10 cellular contexts compared by ENCODE assay signal in the genomic region with DNA sequence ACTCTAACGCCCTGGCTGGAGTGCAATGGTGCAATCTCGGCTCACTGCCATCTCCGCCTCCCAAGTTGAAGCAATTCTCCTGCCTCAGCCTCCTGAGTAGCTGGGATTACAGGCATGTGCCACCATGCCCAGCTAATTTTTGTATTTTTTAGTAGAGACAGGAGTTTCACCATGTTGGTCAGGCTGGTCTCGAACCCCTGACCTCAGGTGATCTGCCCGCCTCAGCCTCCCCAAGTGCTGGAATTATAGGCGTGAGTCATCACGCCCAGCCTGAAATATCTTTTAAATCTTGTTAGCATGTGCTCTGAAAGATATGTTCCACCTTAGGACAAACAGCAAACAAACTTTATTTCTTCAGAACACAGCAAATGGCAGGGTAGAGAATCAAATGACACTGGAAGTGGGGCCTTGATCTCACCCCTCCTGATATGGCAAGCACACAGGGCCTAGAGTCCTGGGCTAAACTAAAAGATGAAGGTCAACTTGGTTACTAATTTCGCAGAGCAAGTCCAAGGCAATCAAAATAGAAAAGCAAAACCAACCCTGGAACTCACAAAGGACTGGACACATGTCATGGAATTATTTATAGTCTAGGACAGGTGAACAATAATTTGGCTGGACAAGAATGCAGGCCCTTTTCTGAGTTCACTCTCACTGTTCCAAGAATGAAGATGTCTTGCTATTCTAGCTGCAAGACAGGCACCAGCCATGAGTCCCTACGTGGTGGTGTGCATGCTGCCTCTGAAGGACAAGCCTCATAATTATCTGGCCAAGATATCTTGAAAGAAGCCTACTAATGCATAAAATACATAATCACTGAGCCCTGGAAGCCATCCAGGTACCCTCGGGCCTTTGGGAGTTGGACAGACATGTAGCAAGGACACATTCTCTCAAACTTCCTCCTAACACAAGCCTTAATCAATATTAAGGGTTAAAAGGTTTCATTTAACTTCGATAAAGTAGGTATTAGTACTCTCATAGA. TPM values are rescaled to one million over a fixed set of nuclear protein-coding genes. Genes with fewer than 3 reads are reported as not detected.
DNase-seq lines count a peak whose midpoint lies in the region; ATAC-seq, FAIRE-seq and TF ChIP-seq lines count a peak whose summit lies in the region.
"Had no signal": no experiment of that assay in that cellular context is flagged by ENCODE, and none has a peak within 500 bp of the region (broad histone marks: within the 10 kb centered on the region; RNA-seq: fewer than 3 reads in every experiment).

No MANE protein-coding gene starts in this region.

- H4K20me1 ChIP-seq in K562 (replicated peaks; ENCODE audit: control insufficient read depth, insufficient read depth, low read length): peaks cover 3% of the 10 kb centered on the region; the same call in 1 of the 2 replicates

- H3K79me2 ChIP-seq in K562 (ENCODE audit: control insufficient read depth, insufficient read depth, low read length) (peaks cover 97% of the 10 kb centered on the region), mesendoderm (ENCODE audit: control insufficient read depth, insufficient read depth, low read length) (peaks cover 77% of the 10 kb centered on the region)

- TF ChIP-seq POLR2A in K562 (conservative IDR thresholded peaks at IDR 0.05): no peak

- no peak overlapping the region for H2AFZ ChIP-seq in K562 (ENCODE audit: low read depth, low read length)

- peak overlapping the region; percentile 39 for H3K4ac ChIP-seq in mesendoderm (ENCODE audit: low read depth, low read length)

- TF ChIP-seq RAD21 in K562 (CRISPR knock-in tag; conservative IDR thresholded peaks at IDR 0.05 in 1 of 2, IDR thresholded peaks at IDR 0.05 in 1 of 2): no peak

- H2BK5ac ChIP-seq in mesendoderm (ENCODE audit: low read length): no peak overlapping the region

- no peak for DNase-seq in Right ventricle myocardium superior
- DNase-seq in left cardiac atrium: no peak
- peak in 3 of 4 experiments; percentile 15 to 73 (median 43) for DNase-seq in K562 (ENCODE audit: extremely low read depth in 1 of 4, low spot score in 3 of 4)
- no peak for DNase-seq in mesendoderm
- DNase-seq in GOT3 (lab: John Stamatoyannopoulos, UW): no peak
- no peak for DNase-seq in iPS-NIHi11 (ENCODE audit: low spot score)
- DNase-seq in DMS 273 treated with DMSO at 0.1 percent for 48 hours (lab: John Stamatoyannopoulos, UW): no peak
- DNase-seq in foreskin melanocyte: no peak
- DNase-seq: naive thymus-derived CD4-positive, alpha-beta T cell had no signal

- H2AK5ac ChIP-seq in mesendoderm (ENCODE audit: low read length): no peak overlapping the region

- no peaks in the 10 kb centered on the region for H3K27me3 ChIP-seq in K562 (ENCODE audit: control insufficient read depth in 2 of 2, insufficient read depth in 2 of 2, low read length in 2 of 2)
- H3K27me3 ChIP-seq in mesendoderm (ENCODE audit: insufficient read depth, low read length, poor library complexity): no peaks in the 10 kb centered on the region

- H3K9me1 ChIP-seq in K562 (ENCODE audit: control insufficient read depth, insufficient read depth, low read length): no peaks in the 10 kb centered on the region

- H3K4me3 ChIP-seq in K562 (no peak overlapping the region), mesendoderm (ENCODE audit: low read length) (no peak overlapping the region)

- H3K23ac ChIP-seq in mesendoderm (ENCODE audit: low read length): no peak overlapping the region

- H3K4me1 ChIP-seq in K562 (replicated peaks in 1 of 2; ENCODE audit: control insufficient read depth in 2 of 2, insufficient read depth in 2 of 2, low read length in 2 of 2): peaks cover 13 to 57% of the 10 kb centered on the region in 2 experiments
- H3K4me1 ChIP-seq in mesendoderm (ENCODE audit: control insufficient read depth, low read depth, low read length): peaks cover 25% of the 10 kb centered on the region

- peak; percentile 44 for TF ChIP-seq EP300 in K562 (IDR thresholded peaks at IDR 0.05; ENCODE audit: low read length)

- H3K9ac ChIP-seq in K562 (ENCODE audit: insufficient read depth in 1 of 2, low read depth in 2 of 2, low read length in 2 of 2): peak overlapping the region in 1 of 2 experiments; percentile 29; a peak in 2 of 4 replicates
- no peak overlapping the region for H3K9ac ChIP-seq in mesendoderm (ENCODE audit: low read length)

- CTCF ChIA-PET in K562 (lab: Yijun Ruan, JAX; ENCODE audit: low intra/inter-chr PET ratio): no interaction called here

- H3K79me1 ChIP-seq in mesendoderm (ENCODE audit: low read length): peaks cover 20% of the 10 kb centered on the region

- H3K4me2 ChIP-seq in K562 (ENCODE audit: insufficient read depth, low read length) (peak overlapping the region; percentile 32), mesendoderm (ENCODE audit: low read length) (no peak overlapping the region)

- H3K36me3 ChIP-seq in K562 (ENCODE audit: control insufficient read depth, insufficient read depth, low read length) (no peaks in the 10 kb centered on the region; the same call in 2 of the 3 replicates), mesendoderm (ENCODE audit: control insufficient read depth, insufficient read depth, low read length) (no peaks in the 10 kb centered on the region)

- H4K5ac ChIP-seq in mesendoderm (ENCODE audit: low read length): no peak overlapping the region

- peak overlapping the region; percentile 57 for H4K8ac ChIP-seq in mesendoderm (ENCODE audit: low read depth, low read length)

- H2BK15ac ChIP-seq in mesendoderm (replicated peaks; ENCODE audit: low read depth): no peak overlapping the region

- 20% methylated on average over 11 of the region's 11 CpGs for whole genome bisulfite sequencing in K562 (ENCODE audit: insufficient coverage, low coverage, missing lambda C conversion rate)
- no CpG with 5 or more reads among the region's 11 CpGs for WGBS in mesendoderm (ENCODE audit: extremely low coverage, insufficient coverage, low lambda C conversion rate)

- H3K56ac ChIP-seq in mesendoderm (ENCODE audit: low read length): no peak overlapping the region

- H3K27ac ChIP-seq in K562 (ENCODE audit: extremely low read depth, low read depth, low read length): peak overlapping the region; percentile 75
- no peak overlapping the region for H3K27ac ChIP-seq in mesendoderm (ENCODE audit: low read depth, low read length)

- H3K9me3 ChIP-seq in K562 (replicated peaks; ENCODE audit: control insufficient read depth, insufficient read depth, low read depth, low read length): no peaks in the 10 kb centered on the region

- H3K18ac ChIP-seq in mesendoderm (ENCODE audit: low read length): peak overlapping the region; percentile 51

- POLR2A ChIA-PET in K562 (lab: Yijun Ruan, JAX): interaction anchor here (0.6 to 2.4 kb wide), 6 partner anchors 8 to 301 kb away, joined by 3 to 13 read pairs (median 3); no protein-coding TSS in a partner anchor

- in situ Hi-C loops in K562 (cut with MboI): no loop called here

- BruUV-seq in K562 (replicated peaks; lab: Mats Ljungman, UMichigan): no TSS peak

- TF ChIP-seq CTCF in K562 (IDR thresholded peaks at IDR 0.05 in 2 of 3, conservative IDR thresholded peaks at IDR 0.05 in 1 of 3; ENCODE audit: insufficient read depth in 2 of 3, low read depth in 1 of 3, low read length in 3 of 3): no peak

- peak; percentile 52 for ATAC-seq in Right ventricle myocardium superior (ENCODE audit: poor library complexity)
- ATAC-seq in left cardiac atrium: no peak
- peak; percentile 38 for ATAC-seq in K562

- intact Hi-C loops in Right ventricle myocardium superior (cut with DNase I) (no loop called here), left cardiac atrium (cut with DNase I) (no loop called here), K562 (cut with micrococcal nuclease) (no loop called here)

- no peak overlapping the region for H2BK120ac ChIP-seq in mesendoderm (ENCODE audit: low read depth, low read length)

- FAIRE-seq in K562 (lab: Jason Lieb, UNC): peak; percentile 51
- FAIRE-seq: colon had no signal

TF ChIP-seq in K562, 482 proteins besides CTCF, POLR2A, EP300 and RAD21 (continues in another document):
- TF ChIP-seq ZNF507 (tag; conservative IDR thresholded peaks at IDR 0.05) (no peak), TARDBP (IDR thresholded peaks at IDR 0.05) (no peak)
- TF ChIP-seq, protein P1, sequence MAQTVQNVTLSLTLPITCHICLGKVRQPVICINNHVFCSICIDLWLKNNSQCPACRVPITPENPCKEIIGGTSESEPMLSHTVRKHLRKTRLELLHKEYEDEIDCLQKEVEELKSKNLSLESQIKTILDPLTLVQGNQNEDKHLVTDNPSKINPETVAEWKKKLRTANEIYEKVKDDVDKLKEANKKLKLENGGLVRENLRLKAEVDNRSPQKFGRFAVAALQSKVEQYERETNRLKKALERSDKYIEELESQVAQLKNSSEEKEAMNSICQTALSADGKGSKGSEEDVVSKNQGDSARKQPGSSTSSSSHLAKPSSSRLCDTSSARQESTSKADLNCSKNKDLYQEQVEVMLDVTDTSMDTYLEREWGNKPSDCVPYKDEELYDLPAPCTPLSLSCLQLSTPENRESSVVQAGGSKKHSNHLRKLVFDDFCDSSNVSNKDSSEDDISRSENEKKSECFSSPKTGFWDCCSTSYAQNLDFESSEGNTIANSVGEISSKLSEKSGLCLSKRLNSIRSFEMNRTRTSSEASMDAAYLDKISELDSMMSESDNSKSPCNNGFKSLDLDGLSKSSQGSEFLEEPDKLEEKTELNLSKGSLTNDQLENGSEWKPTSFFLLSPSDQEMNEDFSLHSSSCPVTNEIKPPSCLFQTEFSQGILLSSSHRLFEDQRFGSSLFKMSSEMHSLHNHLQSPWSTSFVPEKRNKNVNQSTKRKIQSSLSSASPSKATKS (CRISPR knock-in tag; IDR thresholded peaks at IDR 0.05): no peak

RNA-seq across cellular contexts. Expression of a gene that starts 35.6 kb away (rescaled TPM):
- total RNA-seq in Right ventricle myocardium superior: 39.6 TPM
- 10 to 100 TPM; 24.1 to 32.6 TPM for total RNA-seq in left cardiac atrium
- 25.2 and 26.6 TPM in 2 replicates for total RNA-seq in K562 (2011; cell fraction: chromatin; rRNA removed; ENCODE audit: low replicate concordance)
- 24.6 and 27.5 TPM in 2 replicates for total RNA-seq in K562 (2011; cell fraction: nucleolus; rRNA removed)
- 39.2 and 61.3 TPM in 2 replicates for total RNA-seq in K562 (2011; cell fraction: nucleoplasm; rRNA removed)
- total RNA-seq in K562 (2014; rRNA removed): 8.5 and 9.6 TPM in 2 replicates
- total RNA-seq in K562 (2014; rRNA removed; fragmentation: Illumina TruSeq; extraction: Trizol): 23.4 and 24.2 TPM in 2 replicates
- 24.1 and 25.4 TPM in 2 replicates for total RNA-seq in K562 (2015; rRNA removed; fragmentation: Illumina TruSeq; extraction: Trizol)
- 23.7 and 25.7 TPM in 2 replicates for total RNA-seq in K562 (2021)
- 22.2 and 32.4 TPM in 2 replicates for polyA plus RNA-seq in K562 (2011; rRNA removed)
- polyA plus RNA-seq in K562 (2011; cell fraction: cytosol; rRNA removed): 23.3 and 23.6 TPM in 2 replicates
- polyA plus RNA-seq in K562 (2011; cell fraction: nucleus; rRNA removed): 12.0 and 14.7 TPM in 2 replicates
- 10.9 and 18.2 TPM in 2 replicates for polyA plus RNA-seq in K562 (2012)
- 30.9 and 32.6 TPM in 2 replicates for polyA plus RNA-seq in K562 (2014; fragmentation: Illumina TruSeq; extraction: Trizol)
- 10 to 100 TPM; 12.2 to 17.5 TPM for polyA plus RNA-seq in K562 (2014; fragmentation: Nextera tagmentation; extraction: Ambion mirVana)
- polyA plus RNA-seq in K562 (2014; rRNA removed): 16.4 and 20.0 TPM in 2 replicates
- polyA minus RNA-seq in K562 (2011; rRNA and poly(A)+ RNA removed): 31.7 and 44.1 TPM in 2 replicates
- 17.4 and 24.1 TPM in 2 replicates for polyA minus RNA-seq in K562 (2011; cell fraction: cytosol; rRNA and poly(A)+ RNA removed)
- 5.0 and 6.2 TPM in 2 replicates for polyA minus RNA-seq in K562 (2011; cell fraction: nucleus; rRNA and poly(A)+ RNA removed)
- polyA plus RNA-seq in mesendoderm (2013, experiment 1 of 2): 59.6 TPM
- polyA plus RNA-seq in mesendoderm (2013, experiment 2 of 2): 60.6 TPM

Comparison
In these comparisons a context has a peak if more than half of its experiments do, and no peak if none do; other contexts are left out.
1. ATAC-seq: peak in Right ventricle myocardium superior (single experiment) and K562 (single experiment); none in left cardiac atrium (0 of 2).
2. DNase-seq: peak in K562 (3 of 4); none in Right ventricle myocardium superior (single experiment), left cardiac atrium (single experiment), mesendoderm (single experiment), GOT3 (single experiment), iPS-NIHi11 (single experiment), DMS 273 treated with DMSO at 0.1 percent for 48 hours (single experiment) and foreskin melanocyte (single experiment).